In the genomic region with DNA sequence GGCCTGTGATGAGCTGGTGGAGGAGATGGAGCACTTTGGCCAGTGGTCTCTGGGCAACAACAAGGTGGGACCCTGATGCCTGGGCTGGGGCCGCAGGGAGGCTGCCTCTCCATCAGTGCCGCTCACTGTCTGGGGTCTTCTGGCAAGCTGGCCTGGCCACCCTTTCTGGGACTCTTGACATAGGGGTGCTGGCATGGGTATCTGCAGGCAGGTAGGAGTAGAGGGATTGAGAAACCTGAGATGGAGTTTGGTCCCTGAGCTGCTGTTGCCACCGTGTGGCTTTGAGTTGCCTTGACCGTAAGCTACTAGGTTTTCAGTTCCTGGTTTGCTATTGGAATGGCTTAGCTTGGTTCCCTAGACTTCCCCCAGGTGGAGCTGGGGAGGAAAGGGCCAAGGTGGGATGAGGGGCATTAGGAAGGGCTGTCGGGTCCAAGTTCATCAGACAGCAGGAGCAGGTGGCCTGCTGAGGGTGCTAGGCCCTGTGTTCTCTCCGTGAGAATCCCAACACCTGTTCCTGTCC, we compare ENCODE assay signal across 1 cellular context.
TF ChIP-seq lines count a peak whose summit lies in the region.

No MANE protein-coding gene starts in this region.

TF ChIP-seq in Ishikawa, 13 proteins besides CTCF, POLR2A, EP300 and RAD21 (continued from another document):
- TF ChIP-seq, protein P1, sequence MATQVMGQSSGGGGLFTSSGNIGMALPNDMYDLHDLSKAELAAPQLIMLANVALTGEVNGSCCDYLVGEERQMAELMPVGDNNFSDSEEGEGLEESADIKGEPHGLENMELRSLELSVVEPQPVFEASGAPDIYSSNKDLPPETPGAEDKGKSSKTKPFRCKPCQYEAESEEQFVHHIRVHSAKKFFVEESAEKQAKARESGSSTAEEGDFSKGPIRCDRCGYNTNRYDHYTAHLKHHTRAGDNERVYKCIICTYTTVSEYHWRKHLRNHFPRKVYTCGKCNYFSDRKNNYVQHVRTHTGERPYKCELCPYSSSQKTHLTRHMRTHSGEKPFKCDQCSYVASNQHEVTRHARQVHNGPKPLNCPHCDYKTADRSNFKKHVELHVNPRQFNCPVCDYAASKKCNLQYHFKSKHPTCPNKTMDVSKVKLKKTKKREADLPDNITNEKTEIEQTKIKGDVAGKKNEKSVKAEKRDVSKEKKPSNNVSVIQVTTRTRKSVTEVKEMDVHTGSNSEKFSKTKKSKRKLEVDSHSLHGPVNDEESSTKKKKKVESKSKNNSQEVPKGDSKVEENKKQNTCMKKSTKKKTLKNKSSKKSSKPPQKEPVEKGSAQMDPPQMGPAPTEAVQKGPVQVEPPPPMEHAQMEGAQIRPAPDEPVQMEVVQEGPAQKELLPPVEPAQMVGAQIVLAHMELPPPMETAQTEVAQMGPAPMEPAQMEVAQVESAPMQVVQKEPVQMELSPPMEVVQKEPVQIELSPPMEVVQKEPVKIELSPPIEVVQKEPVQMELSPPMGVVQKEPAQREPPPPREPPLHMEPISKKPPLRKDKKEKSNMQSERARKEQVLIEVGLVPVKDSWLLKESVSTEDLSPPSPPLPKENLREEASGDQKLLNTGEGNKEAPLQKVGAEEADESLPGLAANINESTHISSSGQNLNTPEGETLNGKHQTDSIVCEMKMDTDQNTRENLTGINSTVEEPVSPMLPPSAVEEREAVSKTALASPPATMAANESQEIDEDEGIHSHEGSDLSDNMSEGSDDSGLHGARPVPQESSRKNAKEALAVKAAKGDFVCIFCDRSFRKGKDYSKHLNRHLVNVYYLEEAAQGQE (IDR thresholded peaks at IDR 0.05; ENCODE audit: low read depth) = no peak
